In the genomic region with DNA sequence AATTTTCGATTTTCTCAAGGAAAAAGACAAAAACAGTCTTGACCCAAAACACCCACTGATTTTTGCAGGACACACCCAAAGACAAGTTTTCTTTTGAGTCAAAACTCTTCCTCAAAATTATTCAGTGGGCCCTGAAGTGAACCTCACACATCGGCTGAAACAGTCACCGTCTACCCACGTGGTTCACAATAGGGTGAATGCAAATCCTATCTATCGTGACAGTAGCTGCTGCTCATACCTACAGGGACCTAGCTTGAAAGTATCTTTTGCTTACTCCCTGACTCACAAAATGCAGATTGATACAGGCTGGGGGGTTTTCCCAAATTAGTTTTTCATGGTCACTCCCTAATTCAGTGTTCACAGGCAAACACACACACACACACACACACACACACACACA, we compare ENCODE assay signal across 8 cellular contexts.
A peak's percentile ranks its signal among the peaks of the same experiment; 100 is the strongest.
DNase-seq lines count a peak whose midpoint lies in the region; ATAC-seq lines count a peak whose summit lies in the region.

No MANE protein-coding gene starts in this region.

- peaks cover 34% of the 10 kb centered on the region for H3K4me1 Mint-ChIP-seq in T-helper 1 cell treated with Interleukin-12 subunit alpha and Interleukin-12 subunit beta and Interleukin-4 antibody, amounts not matched to agents 30 μg/mL and 1 μg/mL, for 36 hours (ENCODE audit: low read depth)

- no peak overlapping the region for H3K27ac Mint-ChIP-seq in T-helper 1 cell treated with Interleukin-12 subunit alpha and Interleukin-12 subunit beta and Interleukin-4 antibody, amounts not matched to agents 30 μg/mL and 1 μg/mL, for 36 hours

- DNase-seq in CD1c-positive myeloid dendritic cell (ENCODE audit: extremely low spot score) (peak; percentile 89), GF-D8 (lab: John Stamatoyannopoulos, UW) (no peak), GM03348 (ENCODE audit: low spot score) (no peak), NOMO-1 treated with DMSO at 0.1 percent for 48 hours (lab: John Stamatoyannopoulos, UW; ENCODE audit: unreplicated experiment) (no peak), cortex of kidney (lab: John Stamatoyannopoulos, UW) (no peak)

- peaks cover 11% of the 10 kb centered on the region for H3K36me3 Mint-ChIP-seq in T-helper 1 cell treated with Interleukin-12 subunit alpha and Interleukin-12 subunit beta and Interleukin-4 antibody, amounts not matched to agents 30 μg/mL and 1 μg/mL, for 36 hours (ENCODE audit: low read depth)

- H3K9me3 Mint-ChIP-seq in T-helper 1 cell treated with Interleukin-12 subunit alpha and Interleukin-12 subunit beta and Interleukin-4 antibody, amounts not matched to agents 30 μg/mL and 1 μg/mL, for 36 hours, result no peaks in the 10 kb centered on the region

- H3K27me3 Mint-ChIP-seq in T-helper 1 cell treated with Interleukin-12 subunit alpha and Interleukin-12 subunit beta and Interleukin-4 antibody, amounts not matched to agents 30 μg/mL and 1 μg/mL, for 36 hours (ENCODE audit: low read depth), result no peaks in the 10 kb centered on the region

- peak overlapping the region; percentile 70 for H3K4me3 Mint-ChIP-seq in T-helper 1 cell treated with Interleukin-12 subunit alpha and Interleukin-12 subunit beta and Interleukin-4 antibody, amounts not matched to agents 30 μg/mL and 1 μg/mL, for 36 hours

- ATAC-seq in GM18907 (IDR thresholded peaks at IDR 0.05; ENCODE audit: unreplicated experiment) (peak; percentile 44), HG02763 (IDR thresholded peaks at IDR 0.05; ENCODE audit: unreplicated experiment) (peak; percentile 53)
